9 cellular contexts compared by ENCODE assay signal in the genomic region with DNA sequence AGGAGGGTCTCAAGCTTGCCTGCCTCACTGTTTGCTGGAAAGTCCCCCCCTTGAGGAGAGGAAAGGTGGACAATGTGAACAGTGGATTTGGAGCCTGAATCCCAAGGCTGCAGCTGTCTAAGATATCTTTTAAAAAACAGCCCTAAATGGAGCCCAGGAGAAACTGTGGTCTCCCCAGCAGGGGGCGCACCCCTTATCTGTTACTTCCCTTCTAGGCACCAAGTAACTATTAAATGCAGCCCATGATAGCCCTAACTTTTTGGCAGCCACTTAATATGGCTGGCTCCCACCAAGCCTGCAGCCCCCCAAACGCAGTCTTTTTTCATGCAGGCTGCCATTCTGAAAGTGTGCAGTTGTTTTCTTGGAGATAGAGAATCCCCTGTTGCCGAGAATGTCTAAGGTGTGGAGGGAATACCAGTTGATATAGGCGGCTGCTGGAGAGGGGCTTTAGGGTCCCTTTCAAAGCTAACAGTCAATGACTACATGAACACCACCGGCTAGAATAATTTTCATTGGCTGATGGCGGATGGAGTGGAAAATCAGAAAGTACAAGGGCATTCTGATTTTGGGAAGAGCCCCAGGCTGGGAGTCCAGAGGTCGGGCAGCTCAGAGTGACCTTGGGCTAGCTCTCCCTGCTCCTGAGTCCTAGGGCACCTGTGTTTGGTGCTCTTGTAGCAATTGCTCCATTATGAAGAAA. TPM values are rescaled to one million over a fixed set of nuclear protein-coding genes. Genes with fewer than 3 reads are reported as not detected.
A peak's percentile ranks its signal among the peaks of the same experiment; 100 is the strongest.
DNase-seq lines count a peak whose midpoint lies in the region; ATAC-seq and TF ChIP-seq lines count a peak whose summit lies in the region.
"Had no signal": no experiment of that assay in that cellular context is flagged by ENCODE, and none has a peak within 500 bp of the region (broad histone marks: within the 10 kb centered on the region; RNA-seq: fewer than 3 reads in every experiment).

No MANE protein-coding gene starts in this region.

- H3K4me3 ChIP-seq in AG09309 (ENCODE audit: control insufficient read depth, low read depth, low read length) (no peak overlapping the region), GM06990 (replicated peaks; ENCODE audit: low read depth, low read length) (no peak overlapping the region), fibroblast of villous mesenchyme (ENCODE audit: low read depth, low read length) (no peak overlapping the region)
- H3K4me3 ChIP-seq: gastroesophageal sphincter had no signal

- TF ChIP-seq CTCF in AG09309 (IDR thresholded peaks at IDR 0.05; ENCODE audit: control insufficient read depth, insufficient read depth, low read depth, low read length, missing control alignments) (peak; percentile 53), GM06990 (IDR thresholded peaks at IDR 0.05; ENCODE audit: insufficient read depth, low read length, poor library complexity, severe bottlenecking) (peak; percentile 62), fibroblast of villous mesenchyme (IDR thresholded peaks at IDR 0.05; ENCODE audit: insufficient read depth, low read depth, low read length) (peak; percentile 58)

- H3K36me3 ChIP-seq in GM06990 (ENCODE audit: control insufficient read depth, insufficient read depth, low read length): no peaks in the 10 kb centered on the region
- H3K36me3 ChIP-seq: gastroesophageal sphincter had no signal

- no peak for DNase-seq in AG09309 (ENCODE audit: low read depth)
- no peak for DNase-seq in GM06990 (ENCODE audit: extremely low read depth, insufficient read length)
- peak; percentile 37 for DNase-seq in SKM-1 (lab: John Stamatoyannopoulos, UW; ENCODE audit: unreplicated experiment)
- DNase-seq in fibroblast of villous mesenchyme (ENCODE audit: low read depth): peak; percentile 23
- no peak for DNase-seq in A172 (ENCODE audit: low spot score)
- DNase-seq in pons (ENCODE audit: low spot score): no peak
- no peak for DNase-seq in epidermal melanocyte (ENCODE audit: insufficient read length, low spot score)

- peaks cover 5% of the 10 kb centered on the region for H3K27me3 ChIP-seq in GM06990 (replicated peaks; ENCODE audit: control insufficient read depth, insufficient read depth, low read length)

- no peak for ATAC-seq in HG02571 (IDR thresholded peaks at IDR 0.05; ENCODE audit: unreplicated experiment)
- ATAC-seq: gastroesophageal sphincter had no signal

RNA-seq across cellular contexts. Expression of gene RHCG, which starts 1.3 kb away (rescaled TPM):
- total RNA-seq in fibroblast of villous mesenchyme: not detected in 2 replicates
- total RNA-seq in A172 (2014; rRNA removed; shearing (Covaris generic)): not detected in 2 replicates

Comparison
In these comparisons a context has a peak if more than half of its experiments do, and no peak if none do; other contexts are left out.
1. DNase-seq: peak in SKM-1 (single experiment) and fibroblast of villous mesenchyme (single experiment); none in AG09309 (single experiment), GM06990 (single experiment), A172 (single experiment), pons (single experiment) and epidermal melanocyte (single experiment).
2. Peak in every context shown above with its lines, with median percentiles within 50 percentile points of each other: CTCF ChIP-seq.